ENCODE assay signal across 13 cellular contexts in the genomic region with DNA sequence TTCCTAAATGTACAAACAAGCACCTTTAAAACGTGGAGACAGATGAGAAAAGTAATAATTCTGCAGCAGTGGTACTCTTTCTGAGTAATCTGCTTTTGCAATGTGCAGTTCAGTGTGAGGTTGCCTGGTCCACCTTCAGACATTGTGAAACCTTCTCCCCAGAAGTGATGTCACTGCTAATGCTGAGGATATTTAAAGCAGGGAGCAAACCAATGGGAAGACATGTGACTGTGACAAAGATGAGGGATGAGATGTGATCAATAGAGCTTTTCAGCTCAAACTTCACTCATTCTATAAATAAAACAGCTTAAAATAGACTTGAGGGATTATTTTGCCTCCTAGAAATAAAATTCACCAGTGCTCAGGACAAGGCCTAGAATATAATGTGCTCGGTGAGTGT. TPM values are rescaled to one million over a fixed set of nuclear protein-coding genes. Genes with fewer than 3 reads are reported as not detected.
DNase-seq lines count a peak whose midpoint lies in the region; ATAC-seq, FAIRE-seq and TF ChIP-seq lines count a peak whose summit lies in the region.
"Had no signal": no experiment of that assay in that cellular context is flagged by ENCODE, and none has a peak within 500 bp of the region (broad histone marks: within the 10 kb centered on the region; RNA-seq: fewer than 3 reads in every experiment).

No MANE protein-coding gene starts in this region.

- DNase-seq in COLO829 (ENCODE audit: low spot score) (peak; percentile 84), SKM-1 (lab: John Stamatoyannopoulos, UW; ENCODE audit: unreplicated experiment) (peak; percentile 17), fibroblast of lung (ENCODE audit: low read depth in 2 of 2) (peak; percentile 40 to 63), pancreas (no peak), KG1 (lab: John Stamatoyannopoulos, UW) (no peak), GM19239 (ENCODE audit: insufficient read length, low spot score) (no peak)
- DNase-seq in activated CD4-positive, alpha-beta T cell treated with anti-CD3 and anti-CD28 coated beads for 48 hours: no peak
- DNase-seq: activated CD4-positive, alpha-beta T cell treated with anti-CD3 and anti-CD28 coated beads, Interleukin-2, amount 10 ng/mL, durations not matched to agents 24 days and 14 days; CD4-positive, CD25-positive, alpha-beta regulatory T cell; MG63; PC-3 had no signal

- peak in 3 of 4 donors; percentile 25 to 51 (median 50) for ATAC-seq in pancreas
- ATAC-seq in HG02852 (IDR thresholded peaks at IDR 0.05; ENCODE audit: unreplicated experiment): no peak
- ATAC-seq: PC-3 had no signal

- H3K4me3 ChIP-seq in fibroblast of lung (replicated peaks in 1 of 4; ENCODE audit: control extremely low read depth in 1 of 4, insufficient read depth in 1 of 4, low read depth in 3 of 4, low read length in 4 of 4) (no peak overlapping the region), pancreas (no peak overlapping the region)
- H3K4me3 ChIP-seq: MG63 had no signal

- H3K27me3 ChIP-seq in fibroblast of lung (ENCODE audit: control insufficient read depth, insufficient read depth, low read length): peaks cover 7% of the 10 kb centered on the region
- no peaks in the 10 kb centered on the region for H3K27me3 ChIP-seq in pancreas
- H3K27me3 ChIP-seq: MG63 had no signal

- H3K36me3 ChIP-seq in fibroblast of lung (ENCODE audit: control insufficient read depth, insufficient read depth, low read length) (no peaks in the 10 kb centered on the region), pancreas (no peaks in the 10 kb centered on the region)
- H3K36me3 ChIP-seq: MG63 had no signal

- H3K9me3 ChIP-seq in fibroblast of lung (ENCODE audit: control insufficient read depth, insufficient read depth, low read depth, low read length): no peaks in the 10 kb centered on the region
- no peaks in the 10 kb centered on the region for H3K9me3 ChIP-seq in pancreas
- H3K9me3 ChIP-seq: MG63 had no signal

- H3K4me2 ChIP-seq in fibroblast of lung (ENCODE audit: extremely low read depth, insufficient read depth, low read length): no peak overlapping the region

- no peaks in the 10 kb centered on the region for H3K79me2 ChIP-seq in fibroblast of lung (ENCODE audit: control insufficient read depth, insufficient read depth, low read length)

- no peak for TF ChIP-seq CTCF in fibroblast of lung (conservative IDR thresholded peaks at IDR 0.05 in 1 of 2, IDR thresholded peaks at IDR 0.05 in 1 of 2; ENCODE audit: low read depth in 1 of 2, low read length in 2 of 2)
- no peak for TF ChIP-seq CTCF in pancreas (IDR thresholded peaks at IDR 0.05)

- H3K27ac ChIP-seq in fibroblast of lung (ENCODE audit: insufficient read depth, low read length): no peak overlapping the region
- H3K27ac ChIP-seq in pancreas: no peak overlapping the region

- FAIRE-seq in pancreas (lab: Jason Lieb, UNC): no peak
- no peak for FAIRE-seq in GM19239 (lab: Jason Lieb, UNC)

- H3K9ac ChIP-seq in fibroblast of lung (ENCODE audit: insufficient read depth, low read length): no peak overlapping the region

- intact Hi-C loops in pancreas (cut with DNase I): no loop called here

- no peak overlapping the region for H2AFZ ChIP-seq in fibroblast of lung (ENCODE audit: low read length)

- H3K4me1 ChIP-seq in fibroblast of lung (ENCODE audit: control insufficient read depth, extremely low read depth, insufficient read depth, low read length): no peaks in the 10 kb centered on the region
- H3K4me1 ChIP-seq in pancreas: peaks cover 0 to 17% (median 0%) of the 10 kb centered on the region in 3 donors

- 53 to 55% methylated on average over 2 of the region's 2 CpGs for WGBS in pancreas, 2 donors

- no peaks in the 10 kb centered on the region for H4K20me1 ChIP-seq in fibroblast of lung (ENCODE audit: control insufficient read depth, extremely low read depth, insufficient read depth, low read length)

RNA-seq across cellular contexts. Expression of gene SLC7A8, which starts 9.2 kb away (rescaled TPM):
- 5.1 and 10.2 TPM in 2 replicates for total RNA-seq in fibroblast of lung
- polyA plus RNA-seq in fibroblast of lung: 1.4 and 12.6 TPM in 2 replicates
- polyA plus RNA-seq in fibroblast of lung (2012): 3.9 and 15.2 TPM in 2 replicates
- 17.3 and 63.6 TPM in 2 replicates for polyA minus RNA-seq in fibroblast of lung (ENCODE audit: low replicate concordance)
- 10 to 100 TPM; 11.5 to 33.5 (median 23.2) TPM for total RNA-seq in pancreas
- 10 to 100 TPM; 36.3 to 70.8 TPM for polyA plus RNA-seq in pancreas
- total RNA-seq: activated CD4-positive, alpha-beta T cell treated with anti-CD3 and anti-CD28 coated beads, Interleukin-2, amount 10 ng/mL, durations not matched to agents 24 days and 14 days; CD4-positive, CD25-positive, alpha-beta regulatory T cell had no signal

RNA-seq across cellular contexts. Expression of gene CEBPE, which starts 55.2 kb away (rescaled TPM):
- not detected in 2 replicates for total RNA-seq in fibroblast of lung
- not detected in 2 replicates for polyA plus RNA-seq in fibroblast of lung
- polyA plus RNA-seq in fibroblast of lung (2012): not detected in 2 replicates
- polyA minus RNA-seq in fibroblast of lung (ENCODE audit: low replicate concordance): not detected in 2 replicates
- total RNA-seq in pancreas: not detected
- polyA plus RNA-seq in pancreas: not detected
- total RNA-seq: CD4-positive, CD25-positive, alpha-beta regulatory T cell; mesenteric fat pad; PC-3 had no signal

Comparison
In these comparisons a context has a peak if more than half of its experiments do, and no peak if none do; other contexts are left out.
1. DNase-seq: peak in COLO829 (single experiment), SKM-1 (single experiment) and fibroblast of lung (2 of 2); none in pancreas (0 of 6), activated CD4-positive, alpha-beta T cell treated with anti-CD3 and anti-CD28 coated beads for 48 hours (single experiment), KG1 (single experiment) and GM19239 (single experiment).